Comparison of ENCODE assay signal across 9 cellular contexts in the genomic region with DNA sequence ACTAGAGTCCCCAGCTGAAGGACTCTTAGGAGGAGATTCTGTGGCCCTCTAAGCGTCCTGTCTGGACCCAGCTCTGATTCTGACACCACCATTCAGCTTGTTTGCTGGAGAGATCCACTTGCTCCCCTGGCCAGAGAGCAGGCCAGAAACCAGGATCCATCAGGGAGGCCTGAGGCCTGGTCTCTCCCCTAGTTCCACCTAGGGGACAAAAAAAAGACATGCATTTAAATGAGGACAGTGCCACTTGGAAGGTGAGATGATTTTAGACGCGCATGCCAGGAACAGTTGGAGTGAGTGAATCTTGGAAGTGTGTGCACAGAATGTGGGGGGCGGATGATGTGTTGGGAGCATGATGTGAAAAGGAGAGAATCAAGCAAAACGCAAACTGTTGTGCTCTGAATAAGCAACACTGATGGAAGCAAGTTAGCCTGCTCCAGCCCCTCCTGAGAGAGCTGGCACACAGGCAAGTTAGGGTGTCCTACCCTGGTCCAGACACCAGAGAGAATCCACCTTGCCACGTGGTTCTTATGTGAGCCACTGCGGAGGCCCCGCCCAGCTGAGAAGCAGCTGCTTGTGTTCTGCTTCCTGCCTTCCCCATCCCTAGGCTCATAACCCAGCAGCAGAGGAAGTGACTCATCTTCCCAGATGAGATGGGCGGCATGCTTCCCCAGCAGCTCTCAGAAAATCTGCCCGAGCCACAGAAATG. TPM values are rescaled to one million over a fixed set of nuclear protein-coding genes. Genes with fewer than 3 reads are reported as not detected.
DNase-seq lines count a peak whose midpoint lies in the region; TF ChIP-seq lines count a peak whose summit lies in the region.
"Had no signal": no experiment of that assay in that cellular context is flagged by ENCODE, and none has a peak within 500 bp of the region (broad histone marks: within the 10 kb centered on the region; RNA-seq: fewer than 3 reads in every experiment).

No MANE protein-coding gene starts in this region.

- H3K4me2 ChIP-seq in GM23248 (ENCODE audit: unreplicated experiment) (peak overlapping the region; percentile 90), mammary epithelial cell (ENCODE audit: insufficient read depth, low read depth, low read length) (peak overlapping the region; percentile 47)

- H3K36me3 ChIP-seq in GM23248 (ENCODE audit: low read depth): no peaks in the 10 kb centered on the region
- no peaks in the 10 kb centered on the region for H3K36me3 ChIP-seq in mammary epithelial cell (ENCODE audit: insufficient read depth, low read length)
- H3K36me3 ChIP-seq in kidney epithelial cell (ENCODE audit: control insufficient read depth, insufficient read depth, low read length): no peaks in the 10 kb centered on the region

- H3K9ac ChIP-seq in GM23248: no peak overlapping the region
- no peak overlapping the region for H3K9ac ChIP-seq in mammary epithelial cell (ENCODE audit: insufficient read depth, low read length)

- H3K27me3 ChIP-seq in GM23248 (replicated peaks; ENCODE audit: insufficient read depth) (peaks cover 5% of the 10 kb centered on the region; the same call in 1 of the 2 replicates), mammary epithelial cell (ENCODE audit: insufficient read depth, low read length) (no peaks in the 10 kb centered on the region), kidney epithelial cell (ENCODE audit: control insufficient read depth, insufficient read depth, low read length) (no peaks in the 10 kb centered on the region)

- H3K27ac ChIP-seq in GM23248 (no peak overlapping the region), mammary epithelial cell (ENCODE audit: insufficient read depth, low read depth, low read length) (no peak overlapping the region)

- DNase-seq in Caki2 (ENCODE audit: low read depth) (peak; percentile 64), GM23248 (peak; percentile 97), NCI-H187 (lab: John Stamatoyannopoulos, UW) (peak; percentile 11 to 30), mammary epithelial cell (peak; percentile 86), kidney epithelial cell (ENCODE audit: low read depth) (peak; percentile 91), NCI-H1694 treated with DMSO at 0.1 percent for 48 hours (lab: John Stamatoyannopoulos, UW) (no peak)
- DNase-seq in activated CD4-positive, CD25-positive, alpha-beta regulatory T cell treated with anti-CD3 and anti-CD28 coated beads, Interleukin-2, amount 50 U/mL, for 16 hours (ENCODE audit: low read depth, low spot score): peak; percentile 39
- DNase-seq in stimulated activated CD4-positive, alpha-beta T cell treated with anti-CD3 and anti-CD28 coated beads, Interleukin-4, amount 100 ng/mL, for 1 hour: peak; percentile 69

- intact Hi-C loops in mammary epithelial cell (cut with micrococcal nuclease): loop anchor here (1.0 to 2.0 kb wide), 2 partner anchors 120 to 214 kb away; no protein-coding TSS in a partner anchor

- no peaks in the 10 kb centered on the region for H3K9me2 ChIP-seq in GM23248 (ENCODE audit: insufficient read depth)

- no peaks in the 10 kb centered on the region for H3K9me3 ChIP-seq in GM23248 (ENCODE audit: low read depth)
- no peaks in the 10 kb centered on the region for H3K9me3 ChIP-seq in mammary epithelial cell (replicated peaks; ENCODE audit: insufficient read depth, low read length)

- H3K79me2 ChIP-seq in GM23248 (ENCODE audit: insufficient read depth) (no peaks in the 10 kb centered on the region), mammary epithelial cell (ENCODE audit: insufficient read depth, low read length) (no peaks in the 10 kb centered on the region)

- TF ChIP-seq CTCF in mammary epithelial cell (conservative IDR thresholded peaks at IDR 0.05 in 1 of 2, IDR thresholded peaks at IDR 0.05 in 1 of 2; ENCODE audit: extremely low read depth in 1 of 2, insufficient read depth in 1 of 2, low read depth in 1 of 2, low read length in 2 of 2): peak in 1 of 2 donors; percentile 3
- TF ChIP-seq CTCF in kidney epithelial cell (IDR thresholded peaks at IDR 0.05; ENCODE audit: insufficient read depth, low read length, poor library complexity, severe bottlenecking): no peak

- in situ Hi-C loops in Caki2 (cut with HindIII; ENCODE audit: low pct_unique_long_range_greater_than_20kb, low sequenced_read_pairs) (no loop called here), GM23248 (cut with MboI) (no loop called here), mammary epithelial cell (cut with MboI; ENCODE audit: low sequenced_read_pairs in 2 of 2) (loop anchor here (5.0 to 10.0 kb wide), 2 partner anchors 62 to 104 kb away; no protein-coding TSS in a partner anchor)

- peaks cover 7% of the 10 kb centered on the region; the same call in 1 of the 2 replicates for H3F3A ChIP-seq in GM23248 (ENCODE audit: insufficient read depth)

- no TSS peak for BruUV-seq in mammary epithelial cell (replicated peaks; lab: Mats Ljungman, UMichigan)

- H3K4me3 ChIP-seq in GM23248 (peak overlapping the region; percentile 38; the same call in 1 of the 2 replicates), mammary epithelial cell (replicated peaks in 1 of 3; ENCODE audit: insufficient read depth in 1 of 3, low read depth in 2 of 3, low read length in 3 of 3) (no peak overlapping the region), kidney epithelial cell (ENCODE audit: low read depth, low read length) (no peak overlapping the region)

- H4K20me1 ChIP-seq in GM23248 (ENCODE audit: insufficient read depth): no peaks in the 10 kb centered on the region
- no peaks in the 10 kb centered on the region for H4K20me1 ChIP-seq in mammary epithelial cell (ENCODE audit: insufficient read depth, low read length)

- CTCF ChIA-PET in mammary epithelial cell (lab: Charles Lee; ENCODE audit: low non-redundant PET): interaction anchor here (0.6 to 1.5 kb wide), 4 partner anchors 9 to 128 kb away, joined by 3 to 8 read pairs (median 6); no protein-coding TSS in a partner anchor

- H3K4me1 ChIP-seq in GM23248 (ENCODE audit: insufficient read depth) (peaks cover 4% of the 10 kb centered on the region), mammary epithelial cell (ENCODE audit: insufficient read depth, low read length) (peaks cover 10% of the 10 kb centered on the region)

- H2AFZ ChIP-seq in GM23248: peak overlapping the region; percentile 70
- peak overlapping the region; percentile 85 for H2AFZ ChIP-seq in mammary epithelial cell (ENCODE audit: low read depth, low read length)

- dilution Hi-C loops in mammary epithelial cell (cut with HindIII; ENCODE audit: low sequenced_read_pairs): loop anchor here (5.0 kb wide), 1 partner anchor 69 kb away; no protein-coding TSS in a partner anchor

- WGBS in GM23248 (ENCODE audit: low coverage in 1 of 2, low lambda C conversion rate in 2 of 2, missing lambda C conversion rate in 2 of 2), 2 experiments: 39 to 43% methylated on average over 10 of the region's 10 CpGs
- WGBS in mammary epithelial cell (ENCODE audit: low coverage, missing lambda C conversion rate): 48% methylated on average over 9 of the region's 10 CpGs

RNA-seq across cellular contexts. Expression of gene SLCO2B1, which starts 8.0 kb away (rescaled TPM):
- total RNA-seq in Caki2 (2014; rRNA removed; shearing (Covaris generic); ENCODE audit: low replicate concordance): 5.0 and 15.6 TPM in 2 replicates
- not detected in 2 replicates for total RNA-seq in GM23248 (2014; rRNA removed; shearing (Covaris generic))
- polyA plus RNA-seq in GM23248 (2016; fragmentation: Nextera tagmentation; extraction: Ambion mirVana) (not detected in 2 replicates), mammary epithelial cell (not detected)
- total RNA-seq in mammary epithelial cell (not detected), kidney epithelial cell (0.21 and 1.7 TPM in 2 replicates)
- not detected for polyA minus RNA-seq in mammary epithelial cell

RNA-seq across cellular contexts. Expression of gene OR2AT4, which starts 46.2 kb away (rescaled TPM):
- total RNA-seq in Caki2 (2014; rRNA removed; shearing (Covaris generic); ENCODE audit: low replicate concordance): not detected in 2 replicates
- not detected in 2 replicates for total RNA-seq in GM23248 (2014; rRNA removed; shearing (Covaris generic))
- polyA plus RNA-seq in GM23248 (2016; fragmentation: Nextera tagmentation; extraction: Ambion mirVana): not detected in 2 replicates
- total RNA-seq in mammary epithelial cell: not detected
- polyA plus RNA-seq in mammary epithelial cell: not detected
- not detected for polyA minus RNA-seq in mammary epithelial cell
- not detected in 2 replicates for total RNA-seq in kidney epithelial cell
- total RNA-seq: T-helper 1 cell treated with Interleukin-12 subunit alpha and Interleukin-12 subunit beta and Interleukin-4 antibody, amounts not matched to agents 30 ng/mL and 1 ng/mL, for 36 hours had no signal

Comparison
In these comparisons a context has a peak if more than half of its experiments do, and no peak if none do; other contexts are left out.
1. in situ Hi-C loops: an anchor here in mammary epithelial cell (5.0 to 10.0 kb wide); none called in Caki2 and GM23248.